Comparison of ENCODE assay signal across 20 cellular contexts in genomic region chrX:39499996-39500395, GRCh38.
"Had no signal": no experiment of that assay in that cellular context is flagged by ENCODE, and none has a peak within 500 bp of the region (broad histone marks: within the 10 kb centered on the region; RNA-seq: fewer than 3 reads in every experiment).

No MANE protein-coding gene starts in this region.

- H3K27ac ChIP-seq: breast epithelium, esophagus muscularis mucosa, foreskin keratinocyte, right atrium auricular region, skin epidermis, suprapubic skin, WERI-Rb-1 had no signal

- H3K4me3 ChIP-seq: breast epithelium, esophagus muscularis mucosa, right atrium auricular region, skin epidermis, suprapubic skin had no signal

- H3K27me3 ChIP-seq: esophagus muscularis mucosa, foreskin keratinocyte, right atrium auricular region, suprapubic skin had no signal

- H3K27ac Mint-ChIP-seq: activated CD4-positive, alpha-beta memory T cell treated with anti-CD3 and anti-CD28 coated beads, Interleukin-2, amount 10 ng/mL, durations not matched to agents 7 days and 5 days; activated naive CD8-positive, alpha-beta T cell treated with anti-CD3 and anti-CD28 coated beads, Interleukin-2, amount 10 ng/mL, durations not matched to agents 7 days and 5 days; natural killer cell treated with Interleukin-12 subunit alpha and Interleukin-12 subunit beta and Interleukin-15 and Interleukin-18, amount 100 ng/mL, for 72 hours; stimulated activated naive B cell treated with anti-CD40 and anti-IgM and Interleukin-4, amounts not matched to agents 10 μg/mL and 1 μg/mL and 100 μg/mL, for 72 hours; T-helper 17 cell; type B pancreatic cell had no signal

- H3K4me1 Mint-ChIP-seq: activated CD4-positive, alpha-beta memory T cell treated with anti-CD3 and anti-CD28 coated beads, Interleukin-2, amount 10 ng/mL, durations not matched to agents 7 days and 5 days; activated naive CD8-positive, alpha-beta T cell treated with anti-CD3 and anti-CD28 coated beads, Interleukin-2, amount 10 ng/mL, durations not matched to agents 7 days and 5 days; T-helper 17 cell had no signal

- H3K27me3 Mint-ChIP-seq: activated CD4-positive, alpha-beta memory T cell treated with anti-CD3 and anti-CD28 coated beads, Interleukin-2, amount 10 ng/mL, durations not matched to agents 7 days and 5 days; activated naive CD8-positive, alpha-beta T cell treated with anti-CD3 and anti-CD28 coated beads, Interleukin-2, amount 10 ng/mL, durations not matched to agents 7 days and 5 days; T-helper 17 cell had no signal

- H3K36me3 Mint-ChIP-seq: activated naive CD8-positive, alpha-beta T cell treated with anti-CD3 and anti-CD28 coated beads, Interleukin-2, amount 10 ng/mL, durations not matched to agents 7 days and 5 days; natural killer cell treated with Interleukin-12 subunit alpha and Interleukin-12 subunit beta and Interleukin-15 and Interleukin-18, amount 100 ng/mL, for 72 hours; stimulated activated naive B cell treated with anti-CD40 and anti-IgM and Interleukin-4, amounts not matched to agents 10 μg/mL and 1 μg/mL and 100 μg/mL, for 72 hours; type B pancreatic cell had no signal

- DNase-seq: activated CD4-positive, alpha-beta memory T cell treated with anti-CD3 and anti-CD28 coated beads, Interleukin-2, amount 10 ng/mL, durations not matched to agents 7 days and 5 days; activated CD8-positive, alpha-beta memory T cell treated with anti-CD3 and anti-CD28 coated beads, Interleukin-2, amount 50 U/mL, for 4 hours; activated gamma-delta T cell; activated naive CD8-positive, alpha-beta T cell treated with anti-CD3 and anti-CD28 coated beads, Interleukin-2, amount 10 ng/mL, durations not matched to agents 7 days and 5 days; activated T-cell treated with anti-CD3 and anti-CD28 coated beads, Interleukin-2, amount 50 U/mL, for 48 hours; anterior cingulate cortex; foreskin keratinocyte; head of caudate nucleus; stimulated activated CD4-positive, alpha-beta T cell treated with anti-CD3 and anti-CD28 coated beads, Interleukin-15, amount 100 ng/mL, for 24 hours; stimulated activated CD4-positive, alpha-beta T cell treated with anti-CD3 and anti-CD28 coated beads, Interleukin-4, amount 100 ng/mL, for 1 hour; stimulated activated naive B cell treated with anti-CD40 and anti-IgM and Interleukin-4, amounts not matched to agents 10 μg/mL and 1 μg/mL and 100 μg/mL, for 72 hours; T-helper 17 cell; WERI-Rb-1 had no signal

- ATAC-seq: foreskin keratinocyte; natural killer cell treated with Interleukin-12 subunit alpha and Interleukin-12 subunit beta and Interleukin-15 and Interleukin-18, amount 100 ng/mL, for 72 hours; stimulated activated naive B cell treated with anti-CD40 and anti-IgM and Interleukin-4, amounts not matched to agents 10 μg/mL and 1 μg/mL and 100 μg/mL, for 72 hours; T-helper 17 cell had no signal

- H3K9me3 Mint-ChIP-seq: activated CD4-positive, alpha-beta memory T cell treated with anti-CD3 and anti-CD28 coated beads, Interleukin-2, amount 10 ng/mL, durations not matched to agents 7 days and 5 days; activated naive CD8-positive, alpha-beta T cell treated with anti-CD3 and anti-CD28 coated beads, Interleukin-2, amount 10 ng/mL, durations not matched to agents 7 days and 5 days; natural killer cell treated with Interleukin-12 subunit alpha and Interleukin-12 subunit beta and Interleukin-15 and Interleukin-18, amount 100 ng/mL, for 72 hours; stimulated activated naive B cell treated with anti-CD40 and anti-IgM and Interleukin-4, amounts not matched to agents 10 μg/mL and 1 μg/mL and 100 μg/mL, for 72 hours; type B pancreatic cell had no signal

- H3K4me3 Mint-ChIP-seq: activated CD4-positive, alpha-beta memory T cell treated with anti-CD3 and anti-CD28 coated beads, Interleukin-2, amount 10 ng/mL, durations not matched to agents 7 days and 5 days; activated naive CD8-positive, alpha-beta T cell treated with anti-CD3 and anti-CD28 coated beads, Interleukin-2, amount 10 ng/mL, durations not matched to agents 7 days and 5 days; natural killer cell treated with Interleukin-12 subunit alpha and Interleukin-12 subunit beta and Interleukin-15 and Interleukin-18, amount 100 ng/mL, for 72 hours; stimulated activated naive B cell treated with anti-CD40 and anti-IgM and Interleukin-4, amounts not matched to agents 10 μg/mL and 1 μg/mL and 100 μg/mL, for 72 hours; T-helper 17 cell; type B pancreatic cell had no signal
